Comparison of ENCODE assay signal across 8 cellular contexts in the genomic region with DNA sequence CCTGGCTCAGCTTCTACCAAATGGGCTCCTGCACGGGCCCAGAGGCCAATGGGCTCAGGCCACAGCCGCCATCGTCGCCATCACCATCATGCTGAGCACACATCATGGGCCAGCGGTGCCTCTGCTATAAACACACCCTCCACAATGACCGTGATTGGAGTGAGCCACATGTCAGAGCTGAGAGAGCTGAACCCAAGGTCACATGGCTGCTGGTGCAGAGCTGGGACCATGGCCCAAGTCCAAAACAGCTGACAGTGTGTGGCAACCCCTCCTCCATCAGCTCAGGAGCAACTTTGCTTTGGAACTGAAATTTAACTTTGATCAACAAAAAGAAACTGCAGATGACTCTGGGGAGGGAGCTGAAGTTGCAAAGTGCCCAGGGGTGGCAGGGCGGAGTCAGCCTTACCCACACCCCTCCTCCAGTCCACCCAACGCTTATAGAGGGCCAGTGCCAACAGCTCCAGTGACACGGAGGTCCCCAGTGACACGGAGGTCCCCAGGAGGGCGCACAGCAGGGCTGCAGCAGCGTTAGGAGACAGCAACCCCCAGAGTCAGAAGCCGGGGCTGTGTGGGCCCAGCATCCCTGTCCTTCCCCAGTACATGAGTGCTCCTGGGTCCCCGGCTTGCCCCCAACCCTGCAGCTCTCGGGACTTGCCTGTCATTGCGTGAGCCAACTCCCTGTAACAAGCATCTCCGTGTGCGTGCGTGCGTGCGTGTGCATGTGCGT.
A peak's percentile ranks its signal among the peaks of the same experiment; 100 is the strongest.
DNase-seq lines count a peak whose midpoint lies in the region; ATAC-seq and TF ChIP-seq lines count a peak whose summit lies in the region.

No MANE protein-coding gene starts in this region.

- peaks cover 0 to 41% (median 20%) of the 10 kb centered on the region in 4 donors for H3K4me1 ChIP-seq in right lobe of liver
- peaks cover 0 to 6% of the 10 kb centered on the region in 2 donors for H3K4me1 ChIP-seq in thyroid gland
- H3K4me1 ChIP-seq in foreskin keratinocyte: peaks cover 5% of the 10 kb centered on the region

- peaks cover 3% of the 10 kb centered on the region for H3K27me3 Mint-ChIP-seq in activated T-cell treated with anti-CD3 and anti-CD28 coated beads, Interleukin-2, amount 50 U/mL, for 24 hours
- H3K27me3 Mint-ChIP-seq in activated naive CD8-positive, alpha-beta T cell treated with anti-CD3 and anti-CD28 coated beads, Interleukin-2, amount 10 ng/mL, durations not matched to agents 7 days and 5 days: peaks cover 16% of the 10 kb centered on the region

- H3K4me3 Mint-ChIP-seq in activated T-cell treated with anti-CD3 and anti-CD28 coated beads, Interleukin-2, amount 50 U/mL, for 24 hours: peak overlapping the region; percentile 70
- peak overlapping the region; percentile 80 for H3K4me3 Mint-ChIP-seq in activated naive CD8-positive, alpha-beta T cell treated with anti-CD3 and anti-CD28 coated beads, Interleukin-2, amount 10 ng/mL, durations not matched to agents 7 days and 5 days

- H3K36me3 ChIP-seq in right lobe of liver (no peaks in the 10 kb centered on the region), thyroid gland (no peaks in the 10 kb centered on the region)

- H3K4me3 ChIP-seq in right lobe of liver: no peak overlapping the region
- H3K4me3 ChIP-seq in thyroid gland (replicated peaks in 1 of 3): no peak overlapping the region

- H3K27me3 ChIP-seq in right lobe of liver (no peaks in the 10 kb centered on the region), thyroid gland (no peaks in the 10 kb centered on the region), foreskin keratinocyte (no peaks in the 10 kb centered on the region)

- H3K9me3 Mint-ChIP-seq in activated T-cell treated with anti-CD3 and anti-CD28 coated beads, Interleukin-2, amount 50 U/mL, for 24 hours: no peaks in the 10 kb centered on the region
- H3K9me3 Mint-ChIP-seq in activated naive CD8-positive, alpha-beta T cell treated with anti-CD3 and anti-CD28 coated beads, Interleukin-2, amount 10 ng/mL, durations not matched to agents 7 days and 5 days: no peaks in the 10 kb centered on the region

- ATAC-seq in activated naive CD8-positive, alpha-beta T cell treated with anti-CD3 and anti-CD28 coated beads, Interleukin-2, amount 10 ng/mL, durations not matched to agents 7 days and 5 days (ENCODE audit: low read depth): peak; percentile 30
- ATAC-seq in right lobe of liver: peak; percentile 72 to 82 (median 75)
- ATAC-seq in HG03135 (IDR thresholded peaks at IDR 0.05; ENCODE audit: unreplicated experiment): no peak
- no peak for ATAC-seq in foreskin keratinocyte

- H3K27ac ChIP-seq in right lobe of liver (peak overlapping the region in 2 of 3 donors; percentile 64 to 82), thyroid gland (no peak overlapping the region), foreskin keratinocyte (no peak overlapping the region)

- peak overlapping the region; percentile 77 for H3K27ac Mint-ChIP-seq in activated T-cell treated with anti-CD3 and anti-CD28 coated beads, Interleukin-2, amount 50 U/mL, for 24 hours
- peak overlapping the region; percentile 70 for H3K27ac Mint-ChIP-seq in activated naive CD8-positive, alpha-beta T cell treated with anti-CD3 and anti-CD28 coated beads, Interleukin-2, amount 10 ng/mL, durations not matched to agents 7 days and 5 days

- WGBS in right lobe of liver (ENCODE audit: insufficient coverage, low coverage, low lambda C conversion rate, missing lambda C conversion rate): 23% methylated on average over 9 of the region's 22 CpGs
- 73 to 79% methylated on average over 17 to 18 of the region's 22 CpGs for WGBS in thyroid gland, 2 donors

- intact Hi-C loops in right lobe of liver (cut with DNase I) (no loop called here), thyroid gland (cut with DNase I) (no loop called here)

- no peak for DNase-seq in activated T-cell treated with anti-CD3 and anti-CD28 coated beads, Interleukin-2, amount 50 U/mL, for 24 hours
- no peak for DNase-seq in activated T-cell treated with anti-CD3 and anti-CD28 coated beads, Interleukin-2, amount 50 U/mL, for 48 hours
- DNase-seq in activated naive CD8-positive, alpha-beta T cell treated with anti-CD3 and anti-CD28 coated beads, Interleukin-2, amount 10 ng/mL, durations not matched to agents 7 days and 5 days: no peak
- peak; percentile 84 to 94 (median 90) for DNase-seq in right lobe of liver
- peak; percentile 50 to 55 for DNase-seq in thyroid gland
- no peak for DNase-seq in cerebellum (ENCODE audit: low spot score)
- no peak for DNase-seq in foreskin keratinocyte

- H3K4me1 Mint-ChIP-seq in activated T-cell treated with anti-CD3 and anti-CD28 coated beads, Interleukin-2, amount 50 U/mL, for 24 hours (ENCODE audit: low read depth): peaks cover 61% of the 10 kb centered on the region
- H3K4me1 Mint-ChIP-seq in activated naive CD8-positive, alpha-beta T cell treated with anti-CD3 and anti-CD28 coated beads, Interleukin-2, amount 10 ng/mL, durations not matched to agents 7 days and 5 days: peaks cover 37% of the 10 kb centered on the region

- H3K9me3 ChIP-seq in right lobe of liver (no peaks in the 10 kb centered on the region), thyroid gland (no peaks in the 10 kb centered on the region)

- TF ChIP-seq POLR2A in right lobe of liver (IDR thresholded peaks at IDR 0.05) (no peak), thyroid gland (IDR thresholded peaks at IDR 0.05) (no peak)

- POLR2A ChIA-PET in activated naive CD8-positive, alpha-beta T cell treated with anti-CD3 and anti-CD28 coated beads, Interleukin-2, amount 10 ng/mL, durations not matched to agents 7 days and 5 days (lab: Charles Lee): interaction anchor here (1.0 to 1.5 kb wide), 2 partner anchors 20 to 21 kb away, joined by 3 to 7 read pairs; no protein-coding TSS in a partner anchor

- TF ChIP-seq CTCF in right lobe of liver (IDR thresholded peaks at IDR 0.05): no peak
- no peak for TF ChIP-seq CTCF in thyroid gland (IDR thresholded peaks at IDR 0.05)
- TF ChIP-seq CTCF in foreskin keratinocyte (conservative IDR thresholded peaks at IDR 0.05): no peak

- H3K36me3 Mint-ChIP-seq in activated T-cell treated with anti-CD3 and anti-CD28 coated beads, Interleukin-2, amount 50 U/mL, for 24 hours (ENCODE audit: low read depth): peaks cover 20% of the 10 kb centered on the region
- peaks cover 10% of the 10 kb centered on the region for H3K36me3 Mint-ChIP-seq in activated naive CD8-positive, alpha-beta T cell treated with anti-CD3 and anti-CD28 coated beads, Interleukin-2, amount 10 ng/mL, durations not matched to agents 7 days and 5 days

Comparison
In these comparisons a context has a peak if more than half of its experiments do, and no peak if none do; other contexts are left out.
1. DNase-seq: peak in right lobe of liver (3 of 3) and thyroid gland (2 of 2); none in activated T-cell treated with anti-CD3 and anti-CD28 coated beads, Interleukin-2, amount 50 U/mL, for 24 hours (single experiment), activated T-cell treated with anti-CD3 and anti-CD28 coated beads, Interleukin-2, amount 50 U/mL, for 48 hours (0 of 2), activated naive CD8-positive, alpha-beta T cell treated with anti-CD3 and anti-CD28 coated beads, Interleukin-2, amount 10 ng/mL, durations not matched to agents 7 days and 5 days (single experiment), cerebellum (single experiment) and foreskin keratinocyte (0 of 2).
2. ATAC-seq: peak in activated naive CD8-positive, alpha-beta T cell treated with anti-CD3 and anti-CD28 coated beads, Interleukin-2, amount 10 ng/mL, durations not matched to agents 7 days and 5 days (single experiment) and right lobe of liver (4 of 4); none in HG03135 (single experiment) and foreskin keratinocyte (single experiment).
3. H3K27ac ChIP-seq: peak in right lobe of liver (2 of 3); none in thyroid gland (0 of 3) and foreskin keratinocyte (single experiment).